Comparison of ENCODE assay signal across 10 cellular contexts in genomic region chr6:116393430-116393829, GRCh38. TPM values are rescaled to one million over a fixed set of nuclear protein-coding genes. Genes with fewer than 3 reads are reported as not detected.
A peak's percentile ranks its signal among the peaks of the same experiment; 100 is the strongest.
DNase-seq lines count a peak whose midpoint lies in the region; ATAC-seq and TF ChIP-seq lines count a peak whose summit lies in the region.
"Had no signal": no experiment of that assay in that cellular context is flagged by ENCODE, and none has a peak within 500 bp of the region (broad histone marks: within the 10 kb centered on the region; RNA-seq: fewer than 3 reads in every experiment).

No MANE protein-coding gene starts in this region.

- H3K4me3 Mint-ChIP-seq in nephron: no peak overlapping the region
- H3K4me3 Mint-ChIP-seq in WTC11: no peak overlapping the region
- H3K4me3 Mint-ChIP-seq: activated naive CD8-positive, alpha-beta T cell treated with anti-CD3 and anti-CD28 coated beads, Interleukin-2, amount 10 ng/mL, durations not matched to agents 7 days and 5 days had no signal

- H3K27ac ChIP-seq in adrenal gland: peak overlapping the region in 3 of 5 donors; percentile 1 to 76 (median 17)

- no peak for TF ChIP-seq POLR2A in adrenal gland (IDR thresholded peaks at IDR 0.05)

- POLR2A ChIA-PET in WTC11 (lab: Charles Lee): interaction anchor here (0.6 kb wide), 1 partner anchor 56 kb away, joined by 6 read pairs; no protein-coding TSS in a partner anchor

- peaks cover 4 to 55% of the 10 kb centered on the region in 2 donors for H3K4me1 ChIP-seq in adrenal gland (replicated peaks in 1 of 2)

- peak; percentile 56 for DNase-seq in GM12865 (ENCODE audit: low read depth)
- DNase-seq in adrenal gland: no peak
- no peak for DNase-seq in WTC11 (ENCODE audit: low spot score)
- no peak for DNase-seq in NCI-H748 (lab: John Stamatoyannopoulos, UW; ENCODE audit: unreplicated experiment)
- no peak for DNase-seq in KBM-7
- DNase-seq: activated naive CD8-positive, alpha-beta T cell treated with anti-CD3 and anti-CD28 coated beads, Interleukin-2, amount 10 ng/mL, durations not matched to agents 7 days and 5 days; naive thymus-derived CD8-positive, alpha-beta T cell had no signal

- ATAC-seq in HG02678 (IDR thresholded peaks at IDR 0.05; ENCODE audit: unreplicated experiment) (peak; percentile 31), WTC11 (no peak), GM21723 (IDR thresholded peaks at IDR 0.05; ENCODE audit: unreplicated experiment) (no peak)

- H3K36me3 ChIP-seq in adrenal gland (replicated peaks in 1 of 2): no peaks in the 10 kb centered on the region

- peak overlapping the region; percentile 47; the same call in 1 of the 2 replicates for H3K4me3 ChIP-seq in GM12865 (ENCODE audit: low read depth, low read length)
- H3K4me3 ChIP-seq in adrenal gland: no peak overlapping the region

- H3K27me3 ChIP-seq in adrenal gland: no peaks in the 10 kb centered on the region

- H3K4me1 Mint-ChIP-seq in nephron (peaks cover 52% of the 10 kb centered on the region), WTC11 (peaks cover 23% of the 10 kb centered on the region)

- H3K9me3 ChIP-seq in adrenal gland (replicated peaks in 1 of 3): no peaks in the 10 kb centered on the region

- H3K9me3 Mint-ChIP-seq in nephron (no peaks in the 10 kb centered on the region), WTC11 (peaks cover 4% of the 10 kb centered on the region)
- H3K9me3 Mint-ChIP-seq: activated naive CD8-positive, alpha-beta T cell treated with anti-CD3 and anti-CD28 coated beads, Interleukin-2, amount 10 ng/mL, durations not matched to agents 7 days and 5 days; naive thymus-derived CD8-positive, alpha-beta T cell had no signal

- TF ChIP-seq CTCF in GM12865 (IDR thresholded peaks at IDR 0.05; ENCODE audit: insufficient read depth, low read depth, low read length, missing control alignments) (peak; percentile 30), adrenal gland (IDR thresholded peaks at IDR 0.05) (no peak), nephron (IDR thresholded peaks at IDR 0.05; ENCODE audit: unreplicated experiment in 3 of 3) (no peak), WTC11 (IDR thresholded peaks at IDR 0.05) (no peak)

- 0 to 10% (median 5%) methylated on average over 1 of the region's 1 CpG for WGBS in adrenal gland, 4 donors

- H3K27me3 Mint-ChIP-seq in nephron (ENCODE audit: low read depth) (no peaks in the 10 kb centered on the region), WTC11 (ENCODE audit: low read depth) (no peaks in the 10 kb centered on the region)
- H3K27me3 Mint-ChIP-seq: activated naive CD8-positive, alpha-beta T cell treated with anti-CD3 and anti-CD28 coated beads, Interleukin-2, amount 10 ng/mL, durations not matched to agents 7 days and 5 days; naive thymus-derived CD8-positive, alpha-beta T cell had no signal

- CTCF ChIA-PET in WTC11 (lab: Charles Lee): interaction anchor here (1.0 to 2.8 kb wide), 9 partner anchors 8 to 140 kb away, joined by 3 to 10 read pairs (median 5); no protein-coding TSS in a partner anchor

- peak overlapping the region; percentile 57 to 73 (median 71) for H3K27ac Mint-ChIP-seq in nephron
- no peak overlapping the region for H3K27ac Mint-ChIP-seq in WTC11
- H3K27ac Mint-ChIP-seq: activated naive CD8-positive, alpha-beta T cell treated with anti-CD3 and anti-CD28 coated beads, Interleukin-2, amount 10 ng/mL, durations not matched to agents 7 days and 5 days had no signal

- in situ Hi-C loops in KBM-7 (cut with MboI; ENCODE audit: low pct_unique_long_range_greater_than_20kb, low sequenced_read_pairs): no loop called here

- intact Hi-C loops in adrenal gland (cut with DNase I): no loop called here

- H3K36me3 Mint-ChIP-seq in nephron (ENCODE audit: low read depth) (peaks cover 3% of the 10 kb centered on the region), WTC11 (peaks cover 6% of the 10 kb centered on the region)
- H3K36me3 Mint-ChIP-seq: activated naive CD8-positive, alpha-beta T cell treated with anti-CD3 and anti-CD28 coated beads, Interleukin-2, amount 10 ng/mL, durations not matched to agents 7 days and 5 days; naive thymus-derived CD8-positive, alpha-beta T cell had no signal

TF ChIP-seq in WTC11, 78 proteins besides CTCF, POLR2A, EP300 and RAD21 (continues in another document):
- TF ChIP-seq SP1 (CRISPR knock-in tag; conservative IDR thresholded peaks at IDR 0.05) (no peak), SMAD4 (CRISPR knock-in tag; IDR thresholded peaks at IDR 0.05) (no peak), MLX (CRISPR knock-in tag; IDR thresholded peaks at IDR 0.05) (no peak), ZNF396 (CRISPR knock-in tag; IDR thresholded peaks at IDR 0.05; ENCODE audit: borderline replicate concordance) (no peak), HMGA2 (CRISPR knock-in tag; IDR thresholded peaks at IDR 0.05) (no peak), KAT7 (CRISPR knock-in tag; IDR thresholded peaks at IDR 0.05; ENCODE audit: borderline replicate concordance) (no peak), PRDM15 (CRISPR knock-in tag; IDR thresholded peaks at IDR 0.05) (no peak), NR1H2 (CRISPR knock-in tag; IDR thresholded peaks at IDR 0.05) (no peak), ZNF281 (CRISPR knock-in tag; IDR thresholded peaks at IDR 0.05) (no peak), E2F4 (CRISPR knock-in tag; IDR thresholded peaks at IDR 0.05; ENCODE audit: borderline replicate concordance, low read depth) (no peak)

RNA-seq across cellular contexts. Expression of gene DSE, which starts 22.7 kb away (rescaled TPM):
- total RNA-seq in adrenal gland (10 to 100 TPM; 14.5 to 67.4 (median 44.4) TPM), WTC11 (2021) (66.3 to 78.3 TPM (median 71.2 TPM) in 3 replicates)
- 10 to 100 TPM in 1 of 3 donors, 1 to 10 TPM in 2; 7.7 to 17.2 (median 8.7) TPM for polyA plus RNA-seq in adrenal gland
